In the genomic region with DNA sequence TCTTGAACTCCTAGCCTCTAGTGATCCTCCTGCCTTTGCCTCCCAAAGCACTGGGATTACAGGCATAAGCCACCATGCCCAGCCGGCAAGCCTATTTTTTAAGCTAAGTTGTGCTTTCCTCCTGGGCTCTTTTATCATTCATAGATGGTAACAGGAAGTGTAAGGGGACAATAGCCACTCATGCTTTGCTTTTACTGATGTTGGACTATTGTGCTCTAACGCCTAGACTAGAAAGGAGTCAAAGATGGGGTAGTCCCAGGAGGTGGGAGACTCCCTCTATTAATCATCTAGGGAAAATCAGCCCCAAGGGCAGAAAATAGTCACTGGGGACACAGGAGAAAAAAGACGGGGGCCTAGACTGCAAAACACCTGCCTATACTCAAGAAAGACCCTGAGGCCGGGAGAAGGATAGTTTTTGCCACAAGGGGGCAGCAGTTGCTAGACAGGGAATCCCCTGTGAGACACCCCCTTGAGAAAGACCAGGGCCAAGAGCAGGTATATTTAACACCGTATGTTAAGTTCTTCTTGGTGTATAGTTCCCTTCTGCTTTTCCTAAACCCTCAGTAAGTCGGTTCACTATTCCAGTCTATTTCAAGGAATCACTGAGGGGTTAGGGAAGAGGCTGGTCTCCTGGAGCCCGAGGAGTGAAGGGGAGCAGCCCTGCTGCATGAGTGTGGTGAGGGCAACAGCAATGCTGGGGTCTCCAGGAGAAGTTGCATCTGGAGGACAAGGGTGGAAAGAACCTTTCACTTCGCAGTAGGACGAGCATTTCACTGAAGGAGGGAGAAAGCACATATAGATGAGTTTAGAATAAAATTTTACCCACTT, we compare ENCODE assay signal across 8 cellular contexts. TPM values are rescaled to one million over a fixed set of nuclear protein-coding genes. Genes with fewer than 3 reads are reported as not detected.
DNase-seq lines count a peak whose midpoint lies in the region; ATAC-seq lines count a peak whose summit lies in the region.

No MANE protein-coding gene starts in this region.

- DNase-seq in NCI-H1436 (lab: John Stamatoyannopoulos, UW): peak; percentile 51
- DNase-seq in NCI-H1436 treated with DMSO at 0.1 percent for 48 hours (lab: John Stamatoyannopoulos, UW): no peak
- peak; percentile 50 for DNase-seq in HuH-7 (ENCODE audit: low spot score)
- peak; percentile 51 for DNase-seq in T follicular helper cell (ENCODE audit: low read depth)
- peak; percentile 61 for DNase-seq in activated naive CD8-positive, alpha-beta T cell treated with anti-CD3 and anti-CD28 coated beads, Interleukin-2, amount 10 ng/mL, durations not matched to agents 7 days and 5 days
- peak; percentile 73 for DNase-seq in islet precursor cell
- DNase-seq in stimulated activated CD4-positive, alpha-beta T cell treated with anti-CD3 and anti-CD28 coated beads, Interleukin-4, amount 100 ng/mL, for 48 hours (ENCODE audit: low read depth in 2 of 2): peak; percentile 57

- H3K4me1 Mint-ChIP-seq in activated naive CD8-positive, alpha-beta T cell treated with anti-CD3 and anti-CD28 coated beads, Interleukin-2, amount 10 ng/mL, durations not matched to agents 7 days and 5 days: peaks cover 11% of the 10 kb centered on the region

- POLR2A ChIA-PET in activated naive CD8-positive, alpha-beta T cell treated with anti-CD3 and anti-CD28 coated beads, Interleukin-2, amount 10 ng/mL, durations not matched to agents 7 days and 5 days (lab: Charles Lee): no interaction called here

- no peaks in the 10 kb centered on the region for H3K9me3 Mint-ChIP-seq in activated naive CD8-positive, alpha-beta T cell treated with anti-CD3 and anti-CD28 coated beads, Interleukin-2, amount 10 ng/mL, durations not matched to agents 7 days and 5 days

- peak; percentile 61 for ATAC-seq in activated naive CD8-positive, alpha-beta T cell treated with anti-CD3 and anti-CD28 coated beads, Interleukin-2, amount 10 ng/mL, durations not matched to agents 7 days and 5 days (ENCODE audit: low read depth)
- ATAC-seq in HG03280 (IDR thresholded peaks at IDR 0.05; ENCODE audit: unreplicated experiment): no peak

- no peaks in the 10 kb centered on the region for H3K36me3 Mint-ChIP-seq in activated naive CD8-positive, alpha-beta T cell treated with anti-CD3 and anti-CD28 coated beads, Interleukin-2, amount 10 ng/mL, durations not matched to agents 7 days and 5 days

- H3K27ac Mint-ChIP-seq in activated naive CD8-positive, alpha-beta T cell treated with anti-CD3 and anti-CD28 coated beads, Interleukin-2, amount 10 ng/mL, durations not matched to agents 7 days and 5 days: peak overlapping the region; percentile 47

- H3K27me3 Mint-ChIP-seq in activated naive CD8-positive, alpha-beta T cell treated with anti-CD3 and anti-CD28 coated beads, Interleukin-2, amount 10 ng/mL, durations not matched to agents 7 days and 5 days: peaks cover 17% of the 10 kb centered on the region

- no peak overlapping the region for H3K4me3 Mint-ChIP-seq in activated naive CD8-positive, alpha-beta T cell treated with anti-CD3 and anti-CD28 coated beads, Interleukin-2, amount 10 ng/mL, durations not matched to agents 7 days and 5 days

RNA-seq across cellular contexts. Expression of a gene that starts 2.1 kb away (rescaled TPM):
- total RNA-seq in activated naive CD8-positive, alpha-beta T cell treated with anti-CD3 and anti-CD28 coated beads, Interleukin-2, amount 10 ng/mL, durations not matched to agents 7 days and 5 days: under 1 TPM; 0.14 to 0.19 TPM

RNA-seq across cellular contexts. Expression of a gene that starts 43.0 kb away (rescaled TPM):
- total RNA-seq in activated naive CD8-positive, alpha-beta T cell treated with anti-CD3 and anti-CD28 coated beads, Interleukin-2, amount 10 ng/mL, durations not matched to agents 7 days and 5 days: under 1 TPM; 0.28 to 0.57 TPM

RNA-seq across cellular contexts. Expression of a gene that starts 48.1 kb away (rescaled TPM):
- 100 to 1,000 TPM; 707 to 735 TPM for total RNA-seq in activated naive CD8-positive, alpha-beta T cell treated with anti-CD3 and anti-CD28 coated beads, Interleukin-2, amount 10 ng/mL, durations not matched to agents 7 days and 5 days
